16 cellular contexts compared by ENCODE assay signal in genomic region chr4:68466185-68466584, GRCh38. TPM values are rescaled to one million over a fixed set of nuclear protein-coding genes. Genes with fewer than 3 reads are reported as not detected.
A peak's percentile ranks its signal among the peaks of the same experiment; 100 is the strongest.
DNase-seq lines count a peak whose midpoint lies in the region; ATAC-seq and TF ChIP-seq lines count a peak whose summit lies in the region.
"Had no signal": no experiment of that assay in that cellular context is flagged by ENCODE, and none has a peak within 500 bp of the region (broad histone marks: within the 10 kb centered on the region; RNA-seq: fewer than 3 reads in every experiment).

No MANE protein-coding gene starts in this region.

- H3K9me3 Mint-ChIP-seq in MCF 10A (ENCODE audit: unreplicated experiment): peaks cover 8% of the 10 kb centered on the region
- H3K9me3 Mint-ChIP-seq: activated CD8-positive, alpha-beta T cell treated with anti-CD3 and anti-CD28 coated beads for 36 hours; neural progenitor cell had no signal

- H3K4me1 ChIP-seq in breast epithelium (no peaks in the 10 kb centered on the region), spleen (no peaks in the 10 kb centered on the region)
- H3K4me1 ChIP-seq: neural progenitor cell had no signal

- peak overlapping the region; percentile 66 for H3K27ac Mint-ChIP-seq in MCF 10A (ENCODE audit: low read depth, unreplicated experiment)
- H3K27ac Mint-ChIP-seq: activated CD8-positive, alpha-beta T cell treated with anti-CD3 and anti-CD28 coated beads for 36 hours; neural progenitor cell; type B pancreatic cell had no signal

- H3K4me1 Mint-ChIP-seq in MCF 10A (ENCODE audit: insufficient read depth, unreplicated experiment): peaks cover 29% of the 10 kb centered on the region
- H3K4me1 Mint-ChIP-seq: neural progenitor cell had no signal

- DNase-seq in MCF 10A (ENCODE audit: unreplicated experiment) (peak; percentile 56), breast epithelium (ENCODE audit: low spot score in 2 of 2) (no peak), SK-MEL-5 (ENCODE audit: low read depth, low spot score) (peak; percentile 88), fibroblast of the aortic adventitia (ENCODE audit: low read depth) (peak; percentile 37), spleen (no peak), germinal center (ENCODE audit: low spot score) (no peak), NCI-H2107 treated with DMSO at 0.1 percent for 48 hours (lab: John Stamatoyannopoulos, UW; ENCODE audit: unreplicated experiment) (no peak)
- DNase-seq: activated CD8-positive, alpha-beta T cell treated with anti-CD3 and anti-CD28 coated beads for 36 hours; activated naive CD4-positive, alpha-beta T cell; cortex of kidney; Kasumi-1; NCI-H2107 had no signal

- TF ChIP-seq POLR2A in breast epithelium (IDR thresholded peaks at IDR 0.05) (no peak), spleen (IDR thresholded peaks at IDR 0.05) (no peak)

- POLR2A ChIA-PET in MCF 10A (lab: Yijun Ruan, JAX): interaction anchor here (0.9 kb wide), 1 partner anchor 105 kb away, joined by 3 read pairs; no protein-coding TSS in a partner anchor

- ATAC-seq in HG03520 (IDR thresholded peaks at IDR 0.05; ENCODE audit: unreplicated experiment): no peak
- ATAC-seq: activated CD8-positive, alpha-beta T cell treated with anti-CD3 and anti-CD28 coated beads for 36 hours had no signal

- no TSS peak for BruUV-seq in MCF 10A (replicated peaks; lab: Mats Ljungman, UMichigan)

- no peak overlapping the region for H3K4me3 Mint-ChIP-seq in MCF 10A (ENCODE audit: unreplicated experiment)
- H3K4me3 Mint-ChIP-seq: activated CD8-positive, alpha-beta T cell treated with anti-CD3 and anti-CD28 coated beads for 36 hours; neural progenitor cell; type B pancreatic cell had no signal

- in situ Hi-C loops in SK-MEL-5 (cut with HindIII; ENCODE audit: low pct_unique_long_range_greater_than_20kb, low sequenced_read_pairs): no loop called here

- no peak for TF ChIP-seq CTCF in MCF 10A (IDR thresholded peaks at IDR 0.05; ENCODE audit: unreplicated experiment)
- TF ChIP-seq CTCF in breast epithelium (IDR thresholded peaks at IDR 0.05): no peak
- no peak for TF ChIP-seq CTCF in fibroblast of the aortic adventitia (IDR thresholded peaks at IDR 0.05; ENCODE audit: insufficient read depth, low read length)
- no peak for TF ChIP-seq CTCF in spleen (IDR thresholded peaks at IDR 0.05 in 8 of 11, conservative IDR thresholded peaks at IDR 0.05 in 3 of 11)

- H3K27ac ChIP-seq in breast epithelium: no peak overlapping the region
- no peak overlapping the region for H3K27ac ChIP-seq in spleen
- H3K27ac ChIP-seq: neural progenitor cell had no signal

- peaks cover 0 to 6% of the 10 kb centered on the region in 2 donors for H3K9me3 ChIP-seq in breast epithelium
- H3K9me3 ChIP-seq in spleen: no peaks in the 10 kb centered on the region

- no peaks in the 10 kb centered on the region for H3K36me3 Mint-ChIP-seq in MCF 10A (ENCODE audit: insufficient read depth, unreplicated experiment)
- H3K36me3 Mint-ChIP-seq: neural progenitor cell, type B pancreatic cell had no signal

- H3K36me3 ChIP-seq in breast epithelium: no peaks in the 10 kb centered on the region
- H3K36me3 ChIP-seq in spleen: no peaks in the 10 kb centered on the region
- H3K36me3 ChIP-seq: neural progenitor cell had no signal

- intact Hi-C loops in MCF 10A (cut with micrococcal nuclease): no loop called here
- intact Hi-C loops in breast epithelium (cut with DNase I; ENCODE audit: low total_unique reads): no loop called here
- intact Hi-C loops in spleen (cut with DNase I; ENCODE audit: low total_unique reads): no loop called here

- no peaks in the 10 kb centered on the region for H3K27me3 Mint-ChIP-seq in MCF 10A (ENCODE audit: insufficient read depth, unreplicated experiment)
- H3K27me3 Mint-ChIP-seq: activated CD8-positive, alpha-beta T cell treated with anti-CD3 and anti-CD28 coated beads for 36 hours; type B pancreatic cell had no signal

- WGBS in spleen, 5 donors: 74 to 87% (median 82%) methylated on average over 2 of the region's 2 CpGs

- H3K27me3 ChIP-seq in breast epithelium (no peaks in the 10 kb centered on the region), spleen (replicated peaks in 1 of 7) (no peaks in the 10 kb centered on the region)
- H3K27me3 ChIP-seq: neural progenitor cell had no signal

- H3K4me3 ChIP-seq in breast epithelium: no peak overlapping the region
- H3K4me3 ChIP-seq in fibroblast of the aortic adventitia (ENCODE audit: low read depth, low read length): no peak overlapping the region
- no peak overlapping the region for H3K4me3 ChIP-seq in spleen
- H3K4me3 ChIP-seq: neural progenitor cell had no signal

- CTCF ChIA-PET in MCF 10A (lab: Yijun Ruan, JAX): interaction anchor here (0.6 to 1.0 kb wide), 6 partner anchors 62 to 1232 kb away, joined by 3 to 4 read pairs (median 3); no protein-coding TSS in a partner anchor

RNA-seq across cellular contexts. Expression of gene TMPRSS11E, which starts 18.9 kb away (rescaled TPM):
- total RNA-seq in MCF 10A (2022) (not detected in 2 replicates), breast epithelium (1 to 10 TPM in 2 of 3 donors, not detected in 1; 1.3 to 3.3 TPM), fibroblast of the aortic adventitia (ENCODE audit: low replicate concordance) (not detected in 2 replicates), spleen (under 1 TPM in 3 of 7 donors, not detected in 4; 0.16 to 0.60 (median 0.36) TPM)
- total RNA-seq in SK-MEL-5 (2014; rRNA removed; shearing (Covaris generic)): 0.08 and 0.27 TPM in 2 replicates
- polyA plus RNA-seq in SK-MEL-5 (2015; cell fraction: cytosol; rRNA removed): 0.20 and 0.56 TPM in 2 replicates
- 3.0 TPM in 1 of 2 replicates, not detected in the other for polyA plus RNA-seq in SK-MEL-5 (2015; cell fraction: nucleus; rRNA removed)
- under 1 TPM; 0.03 to 0.26 (median 0.13) TPM for polyA plus RNA-seq in spleen
- total RNA-seq: T-helper 1 cell treated with Interleukin-12 subunit alpha and Interleukin-12 subunit beta and Interleukin-4 antibody, amounts not matched to agents 30 ng/mL and 1 ng/mL, for 36 hours had no signal

Comparison
In these comparisons a context has a peak if more than half of its experiments do, and no peak if none do; other contexts are left out.
1. DNase-seq: peak in MCF 10A (single experiment), SK-MEL-5 (single experiment) and fibroblast of the aortic adventitia (single experiment); none in breast epithelium (0 of 2), spleen (single experiment), germinal center (single experiment) and NCI-H2107 treated with DMSO at 0.1 percent for 48 hours (single experiment).